In genomic region chr1:153597206-153597605, GRCh38 we compare ENCODE assay signal across 1 cellular context.
TF ChIP-seq lines count a peak whose summit lies in the region.

No MANE protein-coding gene starts in this region.

TF ChIP-seq in SK-N-SH treated with all-trans-retinoic acid at 6 μM for 48 hours, 23 proteins besides CTCF, POLR2A, EP300 and RAD21 (continued from another document):
- no peak for TF ChIP-seq CREB5 (CRISPR knock-in tag; IDR thresholded peaks at IDR 0.05; ENCODE audit: low read depth)
